Comparison of ENCODE assay signal across 17 cellular contexts in genomic region chr16:1940273-1941161, GRCh38. TPM values are rescaled to one million over a fixed set of nuclear protein-coding genes. Genes with fewer than 3 reads are reported as not detected.
A peak's percentile ranks its signal among the peaks of the same experiment; 100 is the strongest.
DNase-seq lines count a peak whose midpoint lies in the region; ATAC-seq, FAIRE-seq and TF ChIP-seq lines count a peak whose summit lies in the region.
"Had no signal": no experiment of that assay in that cellular context is flagged by ENCODE, and none has a peak within 500 bp of the region (broad histone marks: within the 10 kb centered on the region; RNA-seq: fewer than 3 reads in every experiment).

No MANE protein-coding gene starts in this region.

- FAIRE-seq in GM12891 (lab: Jason Lieb, UNC) = no peak
- FAIRE-seq: islet of Langerhans had no signal

- ATAC-seq in GM19035 (IDR thresholded peaks at IDR 0.05; ENCODE audit: unreplicated experiment) = no peak
- ATAC-seq: CD8-positive, alpha-beta T cell had no signal

- no peak overlapping the region for H4K8ac ChIP-seq in trophoblast cell (ENCODE audit: low read depth, low read length)

- no peak overlapping the region for H4K12ac ChIP-seq in trophoblast cell (ENCODE audit: low read depth, low read length)

- peaks cover 3% of the 10 kb centered on the region for H3K79me2 ChIP-seq in trophoblast cell (ENCODE audit: control insufficient read depth, insufficient read depth, low read length, poor library complexity)

- no peaks in the 10 kb centered on the region for H3K27me3 ChIP-seq in trophoblast cell (ENCODE audit: insufficient read depth, low read length)
- H3K27me3 ChIP-seq: sigmoid colon had no signal

- peaks cover 22 to 26% of the 10 kb centered on the region in 2 experiments for H3K4me1 ChIP-seq in trophoblast cell (ENCODE audit: control insufficient read depth in 1 of 2, insufficient read depth in 2 of 2, low read length in 2 of 2)

- no peak overlapping the region for H3K18ac ChIP-seq in trophoblast cell (ENCODE audit: low read length)

- H3K79me1 ChIP-seq in trophoblast cell (ENCODE audit: low read length) = peaks cover 7% of the 10 kb centered on the region

- no peak overlapping the region for H4K91ac ChIP-seq in trophoblast cell (ENCODE audit: low read depth, low read length)

- no peak overlapping the region for H3K9ac ChIP-seq in trophoblast cell (ENCODE audit: low read length)

- H3K36me3 ChIP-seq in trophoblast cell (ENCODE audit: control insufficient read depth in 1 of 2, insufficient read depth in 2 of 2, low read length in 2 of 2) = peaks cover 24 to 27% of the 10 kb centered on the region in 2 experiments

- WGBS in trophoblast cell (ENCODE audit: extremely low coverage, insufficient coverage, insufficient read length) = no CpG with 5 or more reads among the region's 23 CpGs

- no peak overlapping the region for H3K14ac ChIP-seq in trophoblast cell (ENCODE audit: low read length)

- no peak overlapping the region for H2BK5ac ChIP-seq in trophoblast cell (ENCODE audit: low read depth, low read length, poor library complexity)

- no peak overlapping the region for H2AFZ ChIP-seq in trophoblast cell (ENCODE audit: insufficient read depth, low read length, poor library complexity)

- TF ChIP-seq CTCF in epithelial cell of proximal tubule (conservative IDR thresholded peaks at IDR 0.05; ENCODE audit: low read depth, low read length) = no peak

- H3K23ac ChIP-seq in trophoblast cell (ENCODE audit: low read length) = no peak overlapping the region

- no peak for DNase-seq in GM12891 (ENCODE audit: insufficient read length, low spot score)
- no peak for DNase-seq in epithelial cell of proximal tubule (ENCODE audit: low read depth)
- peak; percentile 78 to 80 for DNase-seq in trophoblast cell
- no peak for DNase-seq in DMS 273 treated with DMSO at 0.1 percent for 48 hours (lab: John Stamatoyannopoulos, UW)
- no peak for DNase-seq in Kasumi-1 (lab: John Stamatoyannopoulos, UW)
- DNase-seq: activated CD4-positive, alpha-beta T cell treated with anti-CD3 and anti-CD28 coated beads, Interleukin-2, amount 10 ng/mL, durations not matched to agents 7 days and 5 days; activated effector memory CD4-positive, alpha-beta T cell treated with Interleukin-2 at 50 U/mL for 16 hours; CD8-positive, alpha-beta T cell; effector memory CD4-positive, alpha-beta T cell; foreskin melanocyte; naive B cell; NCI-H1436; sigmoid colon; T-helper 9 cell had no signal

- TF ChIP-seq POLR2A in GM12891 (IDR thresholded peaks at IDR 0.05; ENCODE audit: low read depth, low read length) = no peak

- no peak overlapping the region for H2BK120ac ChIP-seq in trophoblast cell (ENCODE audit: insufficient read depth, low read length, poor library complexity)

- no peak overlapping the region for H3K4me2 ChIP-seq in trophoblast cell (ENCODE audit: low read length)

- no peak overlapping the region for H3K4ac ChIP-seq in trophoblast cell (ENCODE audit: low read depth, low read length)

- H2AK5ac ChIP-seq in trophoblast cell (ENCODE audit: low read length) = no peak overlapping the region

- no peak overlapping the region for H3K27ac ChIP-seq in trophoblast cell (ENCODE audit: low read depth, low read length)

- peaks cover 5% of the 10 kb centered on the region for H3K9me3 ChIP-seq in trophoblast cell (ENCODE audit: insufficient read depth, low read depth, low read length)
- H3K9me3 ChIP-seq: sigmoid colon had no signal

- H3K4me3 ChIP-seq in epithelial cell of proximal tubule (ENCODE audit: low read depth, low read length) = peak overlapping the region; percentile 98
- H3K4me3 ChIP-seq in trophoblast cell (ENCODE audit: low read depth, low read length) = no peak overlapping the region
- H3K4me3 ChIP-seq: sigmoid colon had no signal

- no peak overlapping the region for H2BK12ac ChIP-seq in trophoblast cell (ENCODE audit: low read length)

TF ChIP-seq in GM12891, 5 proteins besides CTCF, POLR2A, EP300 and RAD21:
- TF ChIP-seq POLR2AphosphoS5 (IDR thresholded peaks at IDR 0.05; ENCODE audit: low read depth, low read length) = no peak
- peak; percentile 91 for TF ChIP-seq POU2F2 (IDR thresholded peaks at IDR 0.05; ENCODE audit: low read depth, low read length)

RNA-seq across cellular contexts. Expression of gene MSRB1, which starts 2.5 kb away (rescaled TPM):
- polyA plus RNA-seq in GM12891 (2012; ENCODE audit: low read depth, missing spikeins) = 37.1 TPM
- 8.6 and 22.0 TPM in 2 replicates for total RNA-seq in epithelial cell of proximal tubule
- 26.2 and 26.9 TPM in 2 replicates for polyA plus RNA-seq in trophoblast cell (2013)

RNA-seq across cellular contexts. Expression of gene RPL3L, which starts 14.0 kb away (rescaled TPM):
- polyA plus RNA-seq in GM12891 (2012; ENCODE audit: low read depth, missing spikeins) = 0.05 TPM
- not detected in 2 replicates for total RNA-seq in epithelial cell of proximal tubule
- polyA plus RNA-seq in trophoblast cell (2013) = 1.0 TPM in 2 replicates
- total RNA-seq: activated CD4-positive, alpha-beta T cell treated with anti-CD3 and anti-CD28 coated beads, Interleukin-2, amount 10 ng/mL, durations not matched to agents 7 days and 5 days; CD8-positive, alpha-beta T cell; sigmoid colon; temporal lobe had no signal

RNA-seq across cellular contexts. Expression of gene NDUFB10, which starts 18.8 kb away (rescaled TPM):
- 132 TPM for polyA plus RNA-seq in GM12891 (2012; ENCODE audit: low read depth, missing spikeins)
- total RNA-seq in epithelial cell of proximal tubule = 236 and 407 TPM in 2 replicates
- 126 and 138 TPM in 2 replicates for polyA plus RNA-seq in trophoblast cell (2013)

RNA-seq across cellular contexts. Expression of gene HS3ST6, which starts 22.3 kb away (rescaled TPM):
- not detected for polyA plus RNA-seq in GM12891 (2012; ENCODE audit: low read depth, missing spikeins)
- not detected in 2 replicates for total RNA-seq in epithelial cell of proximal tubule
- polyA plus RNA-seq in trophoblast cell (2013) = 0.05 TPM in 1 of 2 replicates, not detected in the other
- total RNA-seq: activated CD4-positive, alpha-beta T cell treated with anti-CD3 and anti-CD28 coated beads, Interleukin-2, amount 10 ng/mL, durations not matched to agents 7 days and 5 days; CD8-positive, alpha-beta T cell; sigmoid colon; temporal lobe had no signal

RNA-seq across cellular contexts. Expression of gene RPS2, which starts 24.1 kb away (rescaled TPM):
- polyA plus RNA-seq in GM12891 (2012; ENCODE audit: low read depth, missing spikeins) = 7,809 TPM
- 2,813 and 2,878 TPM in 2 replicates for total RNA-seq in epithelial cell of proximal tubule
- polyA plus RNA-seq in trophoblast cell (2013) = 3,853 and 3,910 TPM in 2 replicates

Comparison
In these comparisons a context has a peak if more than half of its experiments do, and no peak if none do; other contexts are left out.
1. DNase-seq: peak in trophoblast cell (2 of 2); none in GM12891 (single experiment), epithelial cell of proximal tubule (single experiment), DMS 273 treated with DMSO at 0.1 percent for 48 hours (single experiment) and Kasumi-1 (0 of 2).